13 cellular contexts compared by ENCODE assay signal in the genomic region with DNA sequence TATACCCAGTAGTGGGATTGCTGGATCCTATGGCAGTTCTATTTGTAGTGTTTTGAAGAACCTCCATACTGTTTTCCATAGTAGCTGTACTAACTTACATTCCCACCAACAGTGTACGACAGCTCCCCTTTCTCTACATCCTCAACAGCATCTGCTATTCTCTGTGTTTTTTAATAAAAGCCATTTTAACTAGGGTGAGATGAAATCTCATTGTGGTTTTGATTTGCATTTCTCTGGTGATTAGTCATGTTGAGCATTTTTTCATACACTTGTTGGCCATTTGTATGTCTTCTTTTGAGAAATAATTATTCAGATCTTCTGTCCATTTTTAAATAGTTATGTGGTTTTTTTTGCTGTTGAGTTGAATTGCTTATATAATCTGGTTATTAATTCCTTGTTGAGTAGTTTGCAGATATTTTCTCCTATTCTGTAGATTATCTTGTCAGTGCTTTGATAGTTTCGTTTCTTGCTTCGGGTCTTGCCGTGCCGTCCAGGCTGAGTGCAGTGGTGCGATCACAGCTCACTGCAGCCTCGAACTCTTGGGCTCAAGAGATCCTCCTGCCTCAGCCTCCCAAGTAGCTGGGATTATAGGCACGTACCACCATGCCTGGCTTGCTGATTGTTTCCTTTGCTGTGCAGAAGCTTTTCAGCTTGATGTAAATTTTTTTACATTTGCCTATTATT. TPM values are rescaled to one million over a fixed set of nuclear protein-coding genes. Genes with fewer than 3 reads are reported as not detected.
DNase-seq lines count a peak whose midpoint lies in the region; ATAC-seq and TF ChIP-seq lines count a peak whose summit lies in the region.
"Had no signal": no experiment of that assay in that cellular context is flagged by ENCODE, and none has a peak within 500 bp of the region (broad histone marks: within the 10 kb centered on the region; RNA-seq: fewer than 3 reads in every experiment).

No MANE protein-coding gene starts in this region.

- H3K4me3 Mint-ChIP-seq in HFFc6 (peak overlapping the region; percentile 38), T-helper 17 cell (no peak overlapping the region)
- H3K4me3 Mint-ChIP-seq in stimulated activated naive CD8-positive, alpha-beta T cell treated with anti-CD3 and anti-CD28 coated beads, Interleukin-15, amount 100 ng/mL, for 72 hours, result no peak overlapping the region
- H3K4me3 Mint-ChIP-seq: activated CD4-positive, alpha-beta T cell treated with anti-CD3 and anti-CD28 coated beads, Interleukin-2, amount 10 ng/mL, durations not matched to agents 7 days and 5 days had no signal

- no peak overlapping the region for H3K4me3 ChIP-seq in heart right ventricle
- H3K4me3 ChIP-seq in right cardiac atrium (ENCODE audit: low read length), result no peak overlapping the region
- H3K4me3 ChIP-seq: esophagus squamous epithelium had no signal

- DNase-seq in cardiac septum (ENCODE audit: low spot score) (peak; percentile 26), heart right ventricle (no peak), HFFc6 (peak; percentile 60), T-helper 17 cell (no peak), right cardiac atrium (no peak), T1000 (lab: John Stamatoyannopoulos, UW) (no peak)
- DNase-seq in stimulated activated naive CD8-positive, alpha-beta T cell treated with anti-CD3 and anti-CD28 coated beads, Interleukin-15, amount 100 ng/mL, for 72 hours, result no peak
- DNase-seq: activated CD4-positive, alpha-beta T cell treated with anti-CD3 and anti-CD28 coated beads, Interleukin-2, amount 10 ng/mL, durations not matched to agents 7 days and 5 days; C1 segment of cervical spinal cord; esophagus squamous epithelium; SHP77 treated with DMSO at 0.1 percent for 48 hours had no signal

- peak overlapping the region; percentile 59 for H3K27ac Mint-ChIP-seq in HFFc6
- peak overlapping the region; percentile 81 for H3K27ac Mint-ChIP-seq in T-helper 17 cell
- no peak overlapping the region for H3K27ac Mint-ChIP-seq in stimulated activated naive CD8-positive, alpha-beta T cell treated with anti-CD3 and anti-CD28 coated beads, Interleukin-15, amount 100 ng/mL, for 72 hours
- H3K27ac Mint-ChIP-seq: activated CD4-positive, alpha-beta T cell treated with anti-CD3 and anti-CD28 coated beads, Interleukin-2, amount 10 ng/mL, durations not matched to agents 7 days and 5 days had no signal

- H3K36me3 Mint-ChIP-seq in HFFc6 (ENCODE audit: low read depth) (peaks cover 63% of the 10 kb centered on the region), T-helper 17 cell (ENCODE audit: low read depth) (peaks cover 19% of the 10 kb centered on the region)

- H3K36me3 ChIP-seq in heart right ventricle, result peaks cover 0 to 98% (median 38%) of the 10 kb centered on the region in 9 donors

- 94 to 96% methylated on average over 8 of the region's 8 CpGs for WGBS in heart right ventricle, 2 donors
- WGBS in right cardiac atrium, result 94% methylated on average over 8 of the region's 8 CpGs

- H3K27me3 ChIP-seq in heart right ventricle, result no peaks in the 10 kb centered on the region
- no peaks in the 10 kb centered on the region for H3K27me3 ChIP-seq in right cardiac atrium (ENCODE audit: control insufficient read depth, insufficient read depth)
- H3K27me3 ChIP-seq: esophagus squamous epithelium, neutrophil had no signal

- peaks cover 8% of the 10 kb centered on the region for H3K9me3 Mint-ChIP-seq in HFFc6
- peaks cover 18 to 24% of the 10 kb centered on the region in 2 donors for H3K9me3 Mint-ChIP-seq in stimulated activated naive CD8-positive, alpha-beta T cell treated with anti-CD3 and anti-CD28 coated beads, Interleukin-15, amount 100 ng/mL, for 72 hours

- H3K4me1 Mint-ChIP-seq in HFFc6 (ENCODE audit: low read depth) (peaks cover 30% of the 10 kb centered on the region), T-helper 17 cell (peaks cover 40% of the 10 kb centered on the region)
- peaks cover 76% of the 10 kb centered on the region for H3K4me1 Mint-ChIP-seq in stimulated activated naive CD8-positive, alpha-beta T cell treated with anti-CD3 and anti-CD28 coated beads, Interleukin-15, amount 100 ng/mL, for 72 hours

- ATAC-seq in heart right ventricle, result no peak
- ATAC-seq in T-helper 17 cell, result no peak
- ATAC-seq in stimulated activated naive CD8-positive, alpha-beta T cell treated with anti-CD3 and anti-CD28 coated beads, Interleukin-15, amount 100 ng/mL, for 72 hours, result peak; percentile 35
- no peak for ATAC-seq in HG03457 (IDR thresholded peaks at IDR 0.05; ENCODE audit: unreplicated experiment)
- ATAC-seq in right cardiac atrium, result no peak

- H3K4me1 ChIP-seq in heart right ventricle, result peaks cover 0 to 7% (median 0%) of the 10 kb centered on the region in 9 donors
- H3K4me1 ChIP-seq in right cardiac atrium (ENCODE audit: control insufficient read depth, insufficient read depth, low read length), result no peaks in the 10 kb centered on the region
- H3K4me1 ChIP-seq: esophagus squamous epithelium had no signal

- H3K27ac ChIP-seq in heart right ventricle (no peak overlapping the region), right cardiac atrium (ENCODE audit: low read length) (no peak overlapping the region)
- H3K27ac ChIP-seq: esophagus squamous epithelium, neutrophil had no signal

- TF ChIP-seq CTCF in heart right ventricle (IDR thresholded peaks at IDR 0.05) (no peak), HFFc6 (IDR thresholded peaks at IDR 0.05) (no peak)

- H3K27me3 Mint-ChIP-seq in HFFc6 (ENCODE audit: insufficient read depth), result no peaks in the 10 kb centered on the region; the same call in 1 of the 2 replicates
- H3K27me3 Mint-ChIP-seq in T-helper 17 cell, result no peaks in the 10 kb centered on the region
- H3K27me3 Mint-ChIP-seq in stimulated activated naive CD8-positive, alpha-beta T cell treated with anti-CD3 and anti-CD28 coated beads, Interleukin-15, amount 100 ng/mL, for 72 hours, result no peaks in the 10 kb centered on the region
- H3K27me3 Mint-ChIP-seq: activated CD4-positive, alpha-beta T cell treated with anti-CD3 and anti-CD28 coated beads, Interleukin-2, amount 10 ng/mL, durations not matched to agents 7 days and 5 days had no signal

- intact Hi-C loops in cardiac septum (cut with DNase I) (no loop called here), heart right ventricle (cut with DNase I) (no loop called here), right cardiac atrium (cut with DNase I) (no loop called here)

- peaks cover 0 to 27% (median 6%) of the 10 kb centered on the region in 11 donors for H3K9me3 ChIP-seq in heart right ventricle
- peaks cover 3% of the 10 kb centered on the region for H3K9me3 ChIP-seq in T-helper 17 cell (ENCODE audit: control insufficient read depth, low read length, poor library complexity, severe bottlenecking)
- no peaks in the 10 kb centered on the region for H3K9me3 ChIP-seq in right cardiac atrium (ENCODE audit: control insufficient read depth, low read length)
- H3K9me3 ChIP-seq: neutrophil had no signal

RNA-seq across cellular contexts. Expression of gene MTG1, which starts 12.0 kb away (rescaled TPM):
- 21.6 TPM for total RNA-seq in cardiac septum
- total RNA-seq in heart right ventricle, result 10 to 100 TPM; 17.4 to 28.0 (median 22.1) TPM
- polyA plus RNA-seq in heart right ventricle, result 10 to 100 TPM; 34.2 to 36.2 TPM
- total RNA-seq in HFFc6 (2021; fragmentation: NEBNext Ultra II Directional; extraction: Animal tissue kit (Norgen Biotek cat#: 25700)), result 10 to 100 TPM; 23.7 to 33.0 (median 26.6) TPM
- 10 to 100 TPM; 48.7 to 51.2 TPM for total RNA-seq in T-helper 17 cell
- total RNA-seq in right cardiac atrium, result 10 to 100 TPM; 17.2 to 21.7 (median 19.9) TPM
- 25.3 TPM for polyA plus RNA-seq in right cardiac atrium

RNA-seq across cellular contexts. Expression of gene SPRN, which starts 18.4 kb away (rescaled TPM):
- not detected for total RNA-seq in cardiac septum
- total RNA-seq in heart right ventricle, result under 1 TPM in 1 of 10 donors, not detected in 9; 0.09 TPM
- polyA plus RNA-seq in heart right ventricle, result under 1 TPM; 0.07 to 0.22 TPM
- 1 to 10 TPM in 2 of 6 experiments, under 1 TPM in 4; 0.31 to 2.9 (median 0.40) TPM for total RNA-seq in HFFc6 (2021; fragmentation: NEBNext Ultra II Directional; extraction: Animal tissue kit (Norgen Biotek cat#: 25700))
- total RNA-seq in T-helper 17 cell, result not detected
- not detected for total RNA-seq in right cardiac atrium
- polyA plus RNA-seq in right cardiac atrium, result 0.11 TPM
- total RNA-seq: activated CD4-positive, alpha-beta T cell treated with anti-CD3 and anti-CD28 coated beads, Interleukin-2, amount 10 ng/mL, durations not matched to agents 7 days and 5 days; esophagus squamous epithelium had no signal

RNA-seq across cellular contexts. Expression of gene PAOX, which starts 26.9 kb away (rescaled TPM):
- total RNA-seq in cardiac septum (2.9 TPM), heart right ventricle (1 to 10 TPM; 1.5 to 4.4 (median 2.5) TPM), T-helper 17 cell (1 to 10 TPM; 3.5 to 6.3 TPM), right cardiac atrium (1 to 10 TPM; 2.9 to 3.4 (median 3.2) TPM)
- polyA plus RNA-seq in heart right ventricle (1 to 10 TPM; 3.8 to 4.1 TPM), right cardiac atrium (2.7 TPM)
- total RNA-seq in HFFc6 (2021; fragmentation: NEBNext Ultra II Directional; extraction: Animal tissue kit (Norgen Biotek cat#: 25700)), result 1 to 10 TPM; 2.4 to 4.9 (median 3.6) TPM

RNA-seq across cellular contexts. Expression of gene ECHS1, which starts 32.8 kb away (rescaled TPM):
- total RNA-seq in cardiac septum (152 TPM), heart right ventricle (100 to 1,000 TPM; 180 to 275 (median 225) TPM), T-helper 17 cell (10 to 100 TPM; 18.2 to 20.2 TPM), right cardiac atrium (100 to 1,000 TPM in 2 of 4 donors, 10 to 100 TPM in 2; 91.0 to 124 (median 107) TPM)
- polyA plus RNA-seq in heart right ventricle (100 to 1,000 TPM; 117 to 124 TPM), right cardiac atrium (177 TPM)
- total RNA-seq in HFFc6 (2021; fragmentation: NEBNext Ultra II Directional; extraction: Animal tissue kit (Norgen Biotek cat#: 25700)), result 100 to 1,000 TPM; 105 to 137 (median 114) TPM

RNA-seq across cellular contexts. Expression of gene SCART1, which starts 47.8 kb away (rescaled TPM):
- total RNA-seq in cardiac septum (1.0 TPM), heart right ventricle (1 to 10 TPM in 1 of 10 donors, under 1 TPM in 9; 0.15 to 1.5 (median 0.58) TPM), T-helper 17 cell (10 to 100 TPM; 20.6 to 38.6 TPM), right cardiac atrium (1 to 10 TPM in 1 of 4 donors, under 1 TPM in 3; 0.56 to 1.4 (median 0.88) TPM)
- polyA plus RNA-seq in heart right ventricle (under 1 TPM; 0.17 to 0.66 TPM), right cardiac atrium (0.29 TPM)
- total RNA-seq in HFFc6 (2021; fragmentation: NEBNext Ultra II Directional; extraction: Animal tissue kit (Norgen Biotek cat#: 25700)), result 1 to 10 TPM in 3 of 6 experiments, under 1 TPM in 3; 0.59 to 1.3 (median 1.0) TPM

Comparison
In these comparisons a context has a peak if more than half of its experiments do, and no peak if none do; other contexts are left out.
1. DNase-seq: peak in cardiac septum (single experiment) and HFFc6 (single experiment); none in heart right ventricle (0 of 2), T-helper 17 cell (0 of 3), stimulated activated naive CD8-positive, alpha-beta T cell treated with anti-CD3 and anti-CD28 coated beads, Interleukin-15, amount 100 ng/mL, for 72 hours (0 of 2), right cardiac atrium (0 of 3) and T1000 (single experiment).
2. H3K27ac Mint-ChIP-seq: peak in HFFc6 (single experiment) and T-helper 17 cell (single experiment); none in stimulated activated naive CD8-positive, alpha-beta T cell treated with anti-CD3 and anti-CD28 coated beads, Interleukin-15, amount 100 ng/mL, for 72 hours (0 of 2).